12 cellular contexts compared by ENCODE assay signal in genomic region chr3:105334138-105334882, GRCh38. TPM values are rescaled to one million over a fixed set of nuclear protein-coding genes. Genes with fewer than 3 reads are reported as not detected.
A peak's percentile ranks its signal among the peaks of the same experiment; 100 is the strongest.
DNase-seq lines count a peak whose midpoint lies in the region; ATAC-seq lines count a peak whose summit lies in the region.
"Had no signal": no experiment of that assay in that cellular context is flagged by ENCODE, and none has a peak within 500 bp of the region (broad histone marks: within the 10 kb centered on the region; RNA-seq: fewer than 3 reads in every experiment).

No MANE protein-coding gene starts in this region.

- H3K27me3 ChIP-seq in GM23248 (replicated peaks; ENCODE audit: insufficient read depth), result no peaks in the 10 kb centered on the region

- WGBS in GM23248 (ENCODE audit: low coverage in 1 of 2, low lambda C conversion rate in 2 of 2, missing lambda C conversion rate in 2 of 2), 2 experiments, result 71 to 76% methylated on average over 1 of the region's 1 CpG

- H3K4me3 ChIP-seq in GM23248, result no peak overlapping the region
- H3K4me3 ChIP-seq: HAP-1, psoas muscle had no signal

- intact Hi-C loops in activated CD4-positive, alpha-beta T cell treated with anti-CD3 and anti-CD28 coated beads, Interleukin-2, amount 10 ng/mL, durations not matched to agents 24 days and 14 days (cut with micrococcal nuclease), result no loop called here

- no peaks in the 10 kb centered on the region for H3K36me3 Mint-ChIP-seq in activated CD4-positive, alpha-beta T cell treated with anti-CD3 and anti-CD28 coated beads, Interleukin-2, amount 10 ng/mL, durations not matched to agents 24 days and 14 days (ENCODE audit: low read depth)

- ATAC-seq in GM18508 (IDR thresholded peaks at IDR 0.05; ENCODE audit: insufficient read depth, unreplicated experiment) (peak; percentile 73), HG03469 (IDR thresholded peaks at IDR 0.05; ENCODE audit: unreplicated experiment) (peak; percentile 74)
- ATAC-seq: psoas muscle had no signal

- peak overlapping the region; percentile 2 for H3K4me2 ChIP-seq in GM23248 (ENCODE audit: unreplicated experiment)

- peaks cover 12% of the 10 kb centered on the region for H3K27me3 Mint-ChIP-seq in activated CD4-positive, alpha-beta T cell treated with anti-CD3 and anti-CD28 coated beads, Interleukin-2, amount 10 ng/mL, durations not matched to agents 24 days and 14 days

- no peak overlapping the region for H3K9ac ChIP-seq in GM23248

- H3K9me3 ChIP-seq in GM23248 (ENCODE audit: low read depth), result no peaks in the 10 kb centered on the region
- H3K9me3 ChIP-seq: HAP-1 had no signal

- H3K79me2 ChIP-seq in GM23248 (ENCODE audit: insufficient read depth), result no peaks in the 10 kb centered on the region

- no peaks in the 10 kb centered on the region for H3K9me3 Mint-ChIP-seq in activated CD4-positive, alpha-beta T cell treated with anti-CD3 and anti-CD28 coated beads, Interleukin-2, amount 10 ng/mL, durations not matched to agents 24 days and 14 days

- in situ Hi-C loops in GM23248 (cut with MboI), result no loop called here

- H3K36me3 ChIP-seq in GM23248 (ENCODE audit: low read depth), result no peaks in the 10 kb centered on the region
- H3K36me3 ChIP-seq: HAP-1 had no signal

- H4K20me1 ChIP-seq in GM23248 (ENCODE audit: insufficient read depth), result no peaks in the 10 kb centered on the region

- no peak overlapping the region for H3K27ac Mint-ChIP-seq in activated CD4-positive, alpha-beta T cell treated with anti-CD3 and anti-CD28 coated beads, Interleukin-2, amount 10 ng/mL, durations not matched to agents 24 days and 14 days

- H3K27ac ChIP-seq in GM23248 (peak overlapping the region; percentile 4; the same call in 1 of the 2 replicates), epithelial cell of prostate (peak overlapping the region; percentile 11)
- H3K27ac ChIP-seq: psoas muscle had no signal

- H2AFZ ChIP-seq in GM23248, result no peak overlapping the region

- 0 out of 2 replicates have a peak, but pooled peaks cover 13% of the 10 kb centered on the region for H3F3A ChIP-seq in GM23248 (ENCODE audit: insufficient read depth)

- 0 out of 2 replicates have a peak, but pooled peaks cover 4% of the 10 kb centered on the region for H3K9me2 ChIP-seq in GM23248 (ENCODE audit: insufficient read depth)

- peaks cover 10% of the 10 kb centered on the region; the same call in 1 of the 2 replicates for H3K4me1 ChIP-seq in GM23248 (ENCODE audit: insufficient read depth)
- H3K4me1 ChIP-seq: HAP-1, psoas muscle had no signal

- peaks cover 6% of the 10 kb centered on the region for H3K4me1 Mint-ChIP-seq in activated CD4-positive, alpha-beta T cell treated with anti-CD3 and anti-CD28 coated beads, Interleukin-2, amount 10 ng/mL, durations not matched to agents 24 days and 14 days

- peak; percentile 63 for DNase-seq in GM23248
- no peak for DNase-seq in epithelial cell of prostate (ENCODE audit: low read depth, low spot score)
- DNase-seq in DMS153 treated with DMSO at 0.1 percent for 48 hours (lab: John Stamatoyannopoulos, UW; ENCODE audit: unreplicated experiment), result no peak
- DNase-seq in activated CD4-positive, alpha-beta T cell treated with anti-CD3 and anti-CD28 coated beads, Interleukin-2, amount 10 ng/mL, durations not matched to agents 24 days and 14 days, result no peak
- no peak for DNase-seq in anterior cingulate cortex (lab: John Stamatoyannopoulos, UW)
- DNase-seq in DMS53 treated with DMSO at 0.1 percent for 48 hours (lab: John Stamatoyannopoulos, UW; ENCODE audit: unreplicated experiment), result no peak
- DNase-seq: DND-41, NCI-H2029 treated with DMSO at 0.1 percent for 48 hours, psoas muscle had no signal

- H3K4me3 Mint-ChIP-seq in activated CD4-positive, alpha-beta T cell treated with anti-CD3 and anti-CD28 coated beads, Interleukin-2, amount 10 ng/mL, durations not matched to agents 24 days and 14 days, result no peak overlapping the region

RNA-seq across cellular contexts. Expression of gene ALCAM, which starts 32.4 kb away (rescaled TPM):
- total RNA-seq in GM23248 (2014; rRNA removed; shearing (Covaris generic)), result 202 and 208 TPM in 2 replicates
- 88.2 and 88.7 TPM in 2 replicates for polyA plus RNA-seq in GM23248 (2016; fragmentation: Nextera tagmentation; extraction: Ambion mirVana)
- total RNA-seq in activated CD4-positive, alpha-beta T cell treated with anti-CD3 and anti-CD28 coated beads, Interleukin-2, amount 10 ng/mL, durations not matched to agents 24 days and 14 days, result 26.3 and 26.5 TPM in 2 replicates
